ENCODE assay signal across 8 cellular contexts in genomic region chr11:65422633-65423515, GRCh38. TPM values are rescaled to one million over a fixed set of nuclear protein-coding genes. Genes with fewer than 3 reads are reported as not detected.
DNase-seq lines count a peak whose midpoint lies in the region; ATAC-seq, FAIRE-seq and TF ChIP-seq lines count a peak whose summit lies in the region.

NEAT1 (plus strand) TSS chr11:65422798.

- H3K4me3 ChIP-seq in fibroblast of the aortic adventitia (ENCODE audit: low read depth, low read length): peak within 1 kb of the TSS; percentile 81
- peak within 1 kb of the TSS; percentile 69 for H3K4me3 ChIP-seq in neural cell (ENCODE audit: low read length)

- H3K36me3 ChIP-seq in neural cell (ENCODE audit: insufficient read depth, low read length): no peaks in the 10 kb centered on the region

- TF ChIP-seq EP300 in neural cell (conservative IDR thresholded peaks at IDR 0.05; ENCODE audit: poor library complexity, severe bottlenecking): no peak

- peaks cover 77% of the 10 kb centered on the region for H3K4me1 Mint-ChIP-seq in stimulated activated naive CD8-positive, alpha-beta T cell treated with anti-CD3 and anti-CD28 coated beads, Interleukin-15, amount 100 ng/mL, for 72 hours

- peak within 1 kb of the TSS; percentile 79 for H3K4me2 ChIP-seq in neural cell (ENCODE audit: low read length)

- peak within 1 kb of the TSS; percentile 60 for H2AFZ ChIP-seq in neural cell (ENCODE audit: low read depth, low read length)

- H3K27ac Mint-ChIP-seq in stimulated activated naive CD8-positive, alpha-beta T cell treated with anti-CD3 and anti-CD28 coated beads, Interleukin-15, amount 100 ng/mL, for 72 hours: peak within 1 kb of the TSS; percentile 99 to 100

- DNase-seq in DMS53 (lab: John Stamatoyannopoulos, UW) (peak; percentile 94), HTR-8/SVneo (ENCODE audit: insufficient read length, low spot score) (peak; percentile 63), SIG-M5 (lab: John Stamatoyannopoulos, UW) (peak; percentile 24), fibroblast of the aortic adventitia (ENCODE audit: low read depth) (peak; percentile 98), NCI-H2081 treated with DMSO at 0.1 percent for 48 hours (lab: John Stamatoyannopoulos, UW) (no peak)
- peak; percentile 96 for DNase-seq in activated effector memory CD4-positive, alpha-beta T cell treated with anti-CD3 and anti-CD28 coated beads, Interleukin-2, amount 50 U/mL, for 16 hours
- DNase-seq in stimulated activated naive CD8-positive, alpha-beta T cell treated with anti-CD3 and anti-CD28 coated beads, Interleukin-15, amount 100 ng/mL, for 72 hours: peak; percentile 97 to 98

- no peak for TF ChIP-seq RAD21 in neural cell (conservative IDR thresholded peaks at IDR 0.05)

- H3K9me3 Mint-ChIP-seq in stimulated activated naive CD8-positive, alpha-beta T cell treated with anti-CD3 and anti-CD28 coated beads, Interleukin-15, amount 100 ng/mL, for 72 hours: peaks cover 0 to 10% of the 10 kb centered on the region in 2 donors

- H3K9me2 ChIP-seq in neural cell (ENCODE audit: insufficient read depth, low read length): no peaks in the 10 kb centered on the region

- peak within 1 kb of the TSS; percentile 90 to 97 for H3K4me3 Mint-ChIP-seq in stimulated activated naive CD8-positive, alpha-beta T cell treated with anti-CD3 and anti-CD28 coated beads, Interleukin-15, amount 100 ng/mL, for 72 hours

- peaks cover 7% of the 10 kb centered on the region for H3K27me3 Mint-ChIP-seq in stimulated activated naive CD8-positive, alpha-beta T cell treated with anti-CD3 and anti-CD28 coated beads, Interleukin-15, amount 100 ng/mL, for 72 hours

- TF ChIP-seq CTCF in fibroblast of the aortic adventitia (IDR thresholded peaks at IDR 0.05; ENCODE audit: insufficient read depth, low read length): no peak
- no peak for TF ChIP-seq CTCF in neural cell (IDR thresholded peaks at IDR 0.05; ENCODE audit: poor library complexity, severe bottlenecking)

- peaks cover 91% of the 10 kb centered on the region for H3K79me2 ChIP-seq in neural cell (replicated peaks; ENCODE audit: insufficient read depth, low read length)

- H4K20me1 ChIP-seq in neural cell (ENCODE audit: insufficient read depth): no peaks in the 10 kb centered on the region

- peak; percentile 4 for ATAC-seq in stimulated activated naive CD8-positive, alpha-beta T cell treated with anti-CD3 and anti-CD28 coated beads, Interleukin-15, amount 100 ng/mL, for 72 hours

- no peaks in the 10 kb centered on the region for H3F3A ChIP-seq in neural cell (ENCODE audit: insufficient read depth, low read length, poor library complexity, severe bottlenecking)

- no peak for FAIRE-seq in HTR-8/SVneo (lab: Jason Lieb, UNC)

- no peaks in the 10 kb centered on the region for H3K9me3 ChIP-seq in neural cell (ENCODE audit: low read length)

- H3K9ac ChIP-seq in neural cell (ENCODE audit: low read length): peak within 1 kb of the TSS; percentile 91

- H3K27me3 ChIP-seq in neural cell (ENCODE audit: insufficient read depth, low read depth, low read length): no peaks in the 10 kb centered on the region

- peak within 1 kb of the TSS; percentile 92 for H3K27ac ChIP-seq in neural cell (ENCODE audit: low read length)

TF ChIP-seq in neural cell, 6 proteins besides CTCF, POLR2A, EP300 and RAD21:
- TF ChIP-seq POLR2AphosphoS5 (IDR thresholded peaks at IDR 0.05): peak; percentile 43
- TF ChIP-seq TAF1 (IDR thresholded peaks at IDR 0.05; ENCODE audit: low read depth): no peak
- TF ChIP-seq REST (IDR thresholded peaks at IDR 0.05; ENCODE audit: borderline replicate concordance): peak; percentile 10

RNA-seq across cellular contexts. Expression of gene NEAT1, which starts in this region (rescaled TPM):
- 527 and 883 TPM in 2 replicates for total RNA-seq in fibroblast of the aortic adventitia (ENCODE audit: low replicate concordance)
- 2.6 and 4.2 TPM in 2 replicates for polyA plus RNA-seq in neural cell
- 0.97 and 1.5 TPM in 2 replicates for polyA minus RNA-seq in neural cell
